Comparison of ENCODE assay signal across 13 cellular contexts in the genomic region with DNA sequence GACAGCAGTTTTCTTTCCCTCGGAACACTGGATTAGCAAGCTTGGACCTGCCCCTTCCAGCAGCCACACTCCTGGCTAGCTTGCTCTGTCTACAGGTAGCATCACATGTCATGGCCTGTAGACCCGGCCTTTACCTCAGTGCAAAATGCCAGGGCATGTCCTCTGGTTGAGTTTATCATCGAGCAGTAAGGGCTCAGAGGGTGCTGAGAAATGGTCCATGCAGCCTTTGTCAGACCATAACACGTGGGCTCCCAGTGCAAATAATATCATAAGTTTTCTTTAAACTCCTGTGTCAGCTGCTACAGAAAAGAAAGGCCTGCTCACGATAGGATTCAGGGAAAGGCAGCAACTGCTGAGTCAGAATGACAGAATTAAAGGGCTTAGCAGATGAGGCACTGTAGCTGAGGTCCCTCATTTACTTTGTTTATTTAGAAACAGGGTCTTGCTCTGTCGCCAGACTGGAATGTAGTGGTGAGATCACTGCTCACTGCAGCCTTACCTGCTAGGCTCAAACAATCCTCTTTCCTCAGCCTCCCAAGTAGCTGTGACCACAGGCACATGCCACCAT. TPM values are rescaled to one million over a fixed set of nuclear protein-coding genes. Genes with fewer than 3 reads are reported as not detected.
DNase-seq lines count a peak whose midpoint lies in the region; ATAC-seq and TF ChIP-seq lines count a peak whose summit lies in the region.
"Had no signal": no experiment of that assay in that cellular context is flagged by ENCODE, and none has a peak within 500 bp of the region (broad histone marks: within the 10 kb centered on the region; RNA-seq: fewer than 3 reads in every experiment).

No MANE protein-coding gene starts in this region.

- H3K27ac ChIP-seq in HCT116 (ENCODE audit: low read depth, low read length), result peak overlapping the region; percentile 8; the same call in 1 of the 2 replicates
- H3K27ac ChIP-seq in SJSA1, result peak overlapping the region; percentile 69
- H3K27ac ChIP-seq in sigmoid colon, result peak overlapping the region; percentile 4 to 66 (median 52)
- H3K27ac ChIP-seq: adrenal gland had no signal

- H3K4me2 ChIP-seq in HCT116 (ENCODE audit: low read length), result peak overlapping the region; percentile 36

- H4K20me1 ChIP-seq in HCT116 (ENCODE audit: insufficient read depth), result no peaks in the 10 kb centered on the region

- TF ChIP-seq CTCF in HCT116 (IDR thresholded peaks at IDR 0.05 in 2 of 3, conservative IDR thresholded peaks at IDR 0.05 in 1 of 3; ENCODE audit: borderline replicate concordance in 1 of 3, insufficient read depth in 1 of 3, low read depth in 2 of 3, low read length in 2 of 3) (no peak), fibroblast of pulmonary artery (IDR thresholded peaks at IDR 0.05; ENCODE audit: low read length, missing control alignments) (no peak), sigmoid colon (IDR thresholded peaks at IDR 0.05) (no peak)

- POLR2A ChIA-PET in HCT116 (lab: Charles Lee), result interaction anchor here (0.6 kb wide), 1 partner anchor 58 kb away, joined by 3 read pairs; no protein-coding TSS in a partner anchor

- DNase-seq in HCT116 (ENCODE audit: low read depth, low spot score) (no peak), SJSA1 (ENCODE audit: low read depth in 1 of 2, low spot score in 2 of 2) (peak; percentile 86 to 88), fibroblast of pulmonary artery (ENCODE audit: low read depth) (peak; percentile 59), sigmoid colon (peak; percentile 28), Kasumi-1 (lab: John Stamatoyannopoulos, UW) (no peak), middle frontal gyrus (ENCODE audit: extremely low spot score, low spot score) (no peak)
- DNase-seq: activated B cell treated with CpG ODN at 0.5 μM for 24 hours; NCI-H2029 treated with DMSO at 0.1 percent for 48 hours; stimulated activated CD4-positive, alpha-beta T cell treated with anti-CD3 and anti-CD28 coated beads, Interleukin-15, amount 100 ng/mL, for 24 hours had no signal

- no peak for TF ChIP-seq EP300 in sigmoid colon (IDR thresholded peaks at IDR 0.05)

- intact Hi-C loops in HCT116 (cut with micrococcal nuclease) (no loop called here), sigmoid colon (cut with DNase I) (no loop called here)

- no peak for TF ChIP-seq POLR2A in HCT116 (IDR thresholded peaks at IDR 0.05; ENCODE audit: borderline replicate concordance, extremely low read depth, insufficient read depth, insufficient read length)
- no peak for TF ChIP-seq POLR2A in sigmoid colon (IDR thresholded peaks at IDR 0.05)

- H3K4me3 ChIP-seq in HCT116 (replicated peaks in 1 of 2; ENCODE audit: low read depth in 1 of 2, low read length in 2 of 2), result no peak overlapping the region
- no peak overlapping the region for H3K4me3 ChIP-seq in SJSA1
- H3K4me3 ChIP-seq in fibroblast of pulmonary artery (replicated peaks; ENCODE audit: low read depth, low read length), result no peak overlapping the region
- no peak overlapping the region for H3K4me3 ChIP-seq in sigmoid colon
- H3K4me3 ChIP-seq: adrenal gland, thyroid gland had no signal

- no peak for TF ChIP-seq RAD21 in HCT116 (IDR thresholded peaks at IDR 0.05; ENCODE audit: low read depth)

- H3K79me2 ChIP-seq in HCT116 (ENCODE audit: insufficient read depth, low read length), result no peaks in the 10 kb centered on the region

- peak overlapping the region; percentile 24 for H2AFZ ChIP-seq in HCT116 (ENCODE audit: low read depth, low read length, poor library complexity, severe bottlenecking)

- 79 to 82% methylated on average over 6 of the region's 6 CpGs for WGBS in sigmoid colon, 2 donors

- no peaks in the 10 kb centered on the region for H3K9me2 ChIP-seq in HCT116 (ENCODE audit: insufficient read depth)

- peaks cover 16 to 25% of the 10 kb centered on the region in 2 experiments for H3K4me1 ChIP-seq in HCT116 (ENCODE audit: control insufficient read depth in 1 of 2, insufficient read depth in 2 of 2, low read length in 2 of 2)
- H3K4me1 ChIP-seq in SJSA1 (replicated peaks), result peaks cover 47% of the 10 kb centered on the region
- H3K4me1 ChIP-seq in sigmoid colon, result peaks cover 0 to 27% (median 19%) of the 10 kb centered on the region in 4 donors

- CTCF ChIA-PET in HCT116 (lab: Charles Lee), result interaction anchor here (2.6 kb wide), 1 partner anchor 35 kb away, joined by 15 read pairs; no protein-coding TSS in a partner anchor

- ATAC-seq in HCT116, result peak; percentile 78
- no peak for ATAC-seq in HG03439 (IDR thresholded peaks at IDR 0.05; ENCODE audit: unreplicated experiment)
- ATAC-seq in GM21515 (IDR thresholded peaks at IDR 0.05; ENCODE audit: unreplicated experiment), result no peak

- RAD21 ChIA-PET in HCT116 (lab: Charles Lee; ENCODE audit: low non-redundant PET in 1 of 2, low total read pairs in 2 of 2, uncharacterized antibody in 2 of 2, unreplicated experiment in 2 of 2), result no interaction called here

- H3K9ac ChIP-seq in HCT116 (ENCODE audit: low read length), result 0 out of 2 replicates have a peak overlapping the region, but pooled peaks have one; percentile 21

- BruUV-seq in HCT116 (replicated peaks; lab: Mats Ljungman, UMichigan), result no TSS peak

- no peaks in the 10 kb centered on the region for H3K9me3 ChIP-seq in HCT116 (ENCODE audit: control insufficient read depth in 1 of 2, insufficient read depth in 1 of 2, low read depth in 1 of 2, low read length in 2 of 2)
- no peaks in the 10 kb centered on the region for H3K9me3 ChIP-seq in SJSA1 (replicated peaks)
- no peaks in the 10 kb centered on the region for H3K9me3 ChIP-seq in sigmoid colon
- H3K9me3 ChIP-seq: adrenal gland, thyroid gland had no signal

- no peaks in the 10 kb centered on the region for H3K27me3 ChIP-seq in HCT116 (ENCODE audit: insufficient read depth, low read length)
- no peaks in the 10 kb centered on the region for H3K27me3 ChIP-seq in SJSA1 (replicated peaks)
- no peaks in the 10 kb centered on the region for H3K27me3 ChIP-seq in sigmoid colon
- H3K27me3 ChIP-seq: adrenal gland, thyroid gland had no signal

- no peaks in the 10 kb centered on the region for H3K36me3 ChIP-seq in HCT116 (ENCODE audit: control insufficient read depth in 1 of 2, insufficient read depth in 2 of 2, low read length in 2 of 2)
- H3K36me3 ChIP-seq in SJSA1, result no peaks in the 10 kb centered on the region
- H3K36me3 ChIP-seq in sigmoid colon, result no peaks in the 10 kb centered on the region
- H3K36me3 ChIP-seq: adrenal gland, thyroid gland had no signal

TF ChIP-seq in HCT116, 20 proteins besides CTCF, POLR2A, EP300 and RAD21:
- TF ChIP-seq SIN3A (IDR thresholded peaks at IDR 0.05; ENCODE audit: low read depth), result no peak
- TF ChIP-seq JUND (IDR thresholded peaks at IDR 0.05), result peak; percentile 45; the same call in 1 of the 2 replicates
- peak; percentile 44; the same call in 1 of the 2 replicates for TF ChIP-seq FOSL1 (IDR thresholded peaks at IDR 0.05; ENCODE audit: low read depth)
- TF ChIP-seq ZFX (IDR thresholded peaks at IDR 0.05), result no peak

RNA-seq across cellular contexts. Expression of gene GNA13, which starts 8.0 kb away (rescaled TPM):
- 49.4 TPM for total RNA-seq in HCT116 (2021; ENCODE audit: unreplicated experiment)
- polyA plus RNA-seq in HCT116 (2012), result 15.6 and 19.3 TPM in 2 replicates
- 102 and 118 TPM in 2 replicates for total RNA-seq in SJSA1 (2014; rRNA removed; shearing (Covaris generic))
- total RNA-seq in sigmoid colon, result 100 to 1,000 TPM in 2 of 4 donors, 10 to 100 TPM in 2; 72.8 to 120 (median 96.4) TPM
- 10 to 100 TPM; 33.1 to 62.9 (median 39.6) TPM for polyA plus RNA-seq in sigmoid colon

Comparison
In these comparisons a context has a peak if more than half of its experiments do, and no peak if none do; other contexts are left out.
1. DNase-seq: peak in SJSA1 (2 of 2), fibroblast of pulmonary artery (single experiment) and sigmoid colon (single experiment); none in HCT116 (single experiment), Kasumi-1 (0 of 2) and middle frontal gyrus (single experiment).
2. H3K27ac ChIP-seq: peak in every context shown above with its lines; median percentile 69 in SJSA1; 52 in sigmoid colon; 8 in HCT116.